8 cellular contexts compared by ENCODE assay signal in the genomic region with DNA sequence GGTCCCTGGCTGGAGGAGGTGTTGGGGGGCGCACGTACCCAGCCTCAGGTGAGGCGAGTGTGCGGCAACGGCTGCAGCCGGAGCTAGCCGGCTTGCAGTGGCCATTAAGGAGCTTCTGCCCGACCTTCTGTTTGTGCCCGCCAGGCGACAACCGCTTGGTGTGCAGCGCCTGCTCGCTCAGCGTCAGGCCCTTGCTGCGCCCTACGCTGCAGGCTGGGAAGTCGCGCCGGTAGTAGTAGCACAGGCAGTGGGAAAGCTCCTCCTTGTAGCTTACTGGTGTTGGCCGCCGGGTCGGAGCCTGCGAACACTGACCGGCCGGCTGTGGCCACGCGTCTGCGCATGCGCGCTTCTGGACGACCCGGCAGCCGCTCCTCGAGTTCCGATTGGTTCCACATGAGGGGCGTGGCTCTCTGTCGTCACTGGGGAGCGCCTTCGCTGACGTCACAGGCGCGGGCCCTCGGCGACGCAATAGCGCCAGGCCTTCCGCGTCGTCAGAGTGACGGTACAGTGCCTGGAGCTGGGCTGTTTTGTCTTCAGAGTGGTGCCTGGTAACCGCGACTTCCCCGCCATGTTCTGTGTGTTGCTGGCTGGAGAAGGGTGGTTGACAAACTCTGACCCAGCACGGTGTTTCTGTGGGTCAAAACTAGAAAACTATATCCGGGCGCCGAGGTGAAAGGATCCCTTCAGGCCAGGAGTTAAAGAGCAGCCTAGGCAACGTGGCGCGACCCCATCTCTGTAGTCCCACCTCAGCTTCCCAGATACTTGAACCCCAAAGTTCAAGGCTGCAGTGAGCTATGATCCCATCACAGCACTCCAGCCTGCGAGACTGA.
DNase-seq lines count a peak whose midpoint lies in the region; ATAC-seq and TF ChIP-seq lines count a peak whose summit lies in the region.

No MANE protein-coding gene starts in this region.

- peak; percentile 87 for ATAC-seq in RWPE2 (ENCODE audit: low read depth)

- no peaks in the 10 kb centered on the region for H4K20me1 ChIP-seq in neural cell (ENCODE audit: insufficient read depth)

- no peaks in the 10 kb centered on the region for H3F3A ChIP-seq in neural cell (ENCODE audit: insufficient read depth, low read length, poor library complexity, severe bottlenecking)

- H3K4me3 ChIP-seq in RWPE2 (ENCODE audit: severe bottlenecking) (peak overlapping the region; percentile 50), neural cell (ENCODE audit: low read length) (peak overlapping the region; percentile 99), stomach (peak overlapping the region; percentile 79 to 93 (median 80))

- H3K27me3 ChIP-seq in RWPE2 (ENCODE audit: insufficient read depth, poor library complexity, severe bottlenecking): no peaks in the 10 kb centered on the region
- H3K27me3 ChIP-seq in neural cell (ENCODE audit: insufficient read depth, low read depth, low read length): no peaks in the 10 kb centered on the region
- no peaks in the 10 kb centered on the region for H3K27me3 ChIP-seq in stomach

- H3K27ac ChIP-seq in RWPE2 (ENCODE audit: poor library complexity, severe bottlenecking) (peak overlapping the region; percentile 29), neural cell (ENCODE audit: low read length) (peak overlapping the region; percentile 98), stomach (peak overlapping the region; percentile 92 to 95 (median 92))

- peak in 2 of 4 donors; percentile 69 to 81 for TF ChIP-seq POLR2A in stomach (IDR thresholded peaks at IDR 0.05)

- H3K79me2 ChIP-seq in neural cell (replicated peaks; ENCODE audit: insufficient read depth, low read length): no peaks in the 10 kb centered on the region

- H3K4me1 ChIP-seq in RWPE2 (ENCODE audit: insufficient read depth, poor library complexity, severe bottlenecking): peaks cover 12% of the 10 kb centered on the region
- peaks cover 7 to 31% (median 19%) of the 10 kb centered on the region in 4 donors for H3K4me1 ChIP-seq in stomach

- H3K36me3 ChIP-seq in RWPE2 (ENCODE audit: low read depth) (no peaks in the 10 kb centered on the region), neural cell (ENCODE audit: insufficient read depth, low read length) (no peaks in the 10 kb centered on the region), stomach (peaks cover 0 to 5% (median 0%) of the 10 kb centered on the region in 4 donors)

- H2AFZ ChIP-seq in neural cell (ENCODE audit: low read depth, low read length): peak overlapping the region; percentile 99

- peak overlapping the region; percentile 99 for H3K9ac ChIP-seq in neural cell (ENCODE audit: low read length)

- H3K4me2 ChIP-seq in neural cell (ENCODE audit: low read length): peak overlapping the region; percentile 89

- DNase-seq in ELR (ENCODE audit: low read depth) (peak; percentile 97), H4 (ENCODE audit: low spot score) (peak; percentile 99), LoVo (ENCODE audit: low spot score) (peak; percentile 100), RWPE2 (ENCODE audit: low spot score) (peak; percentile 94), fibroblast of the conjunctiva (ENCODE audit: low read depth) (peak; percentile 98), stomach (peak; percentile 99)
- peak; percentile 100 for DNase-seq in activated effector memory CD4-positive, alpha-beta T cell treated with anti-CD3 and anti-CD28 coated beads, Interleukin-2, amount 50 U/mL, for 16 hours

- H3K9me3 ChIP-seq in RWPE2 (ENCODE audit: severe bottlenecking) (no peaks in the 10 kb centered on the region), neural cell (ENCODE audit: low read length) (no peaks in the 10 kb centered on the region), stomach (no peaks in the 10 kb centered on the region)

- intact Hi-C loops in stomach (cut with DNase I; ENCODE audit: low total_unique reads): no loop called here

- TF ChIP-seq EP300 in neural cell (conservative IDR thresholded peaks at IDR 0.05; ENCODE audit: poor library complexity, severe bottlenecking) (peak; percentile 89), stomach (IDR thresholded peaks at IDR 0.05) (peak; percentile 74)

- 0 to 1% (median 1%) methylated on average over 38 to 61 of the region's 61 CpGs for WGBS in stomach, 5 donors

- no peaks in the 10 kb centered on the region for H3K9me2 ChIP-seq in neural cell (ENCODE audit: insufficient read depth, low read length)

- TF ChIP-seq RAD21 in neural cell (conservative IDR thresholded peaks at IDR 0.05): peak; percentile 61

- no peak for TF ChIP-seq CTCF in RWPE2 (IDR thresholded peaks at IDR 0.05; ENCODE audit: poor library complexity, severe bottlenecking)
- peak; percentile 64 for TF ChIP-seq CTCF in neural cell (IDR thresholded peaks at IDR 0.05; ENCODE audit: poor library complexity, severe bottlenecking)
- TF ChIP-seq CTCF in stomach (IDR thresholded peaks at IDR 0.05): peak in 4 of 7 experiments; percentile 7 to 46 (median 38)

TF ChIP-seq in neural cell, 6 proteins besides CTCF, POLR2A, EP300 and RAD21:
- TF ChIP-seq TAF1 (IDR thresholded peaks at IDR 0.05; ENCODE audit: low read depth) (peak; percentile 78), MXI1 (conservative IDR thresholded peaks at IDR 0.05; ENCODE audit: poor library complexity, severe bottlenecking) (peak; percentile 67), EZH2 (IDR thresholded peaks at IDR 0.05; ENCODE audit: borderline replicate concordance, insufficient read depth, low read length, poor library complexity, severe bottlenecking) (no peak), SMC3 (conservative IDR thresholded peaks at IDR 0.05; ENCODE audit: poor library complexity) (peak; percentile 56), POLR2AphosphoS5 (IDR thresholded peaks at IDR 0.05) (peak; percentile 96)
- TF ChIP-seq, protein P1, sequence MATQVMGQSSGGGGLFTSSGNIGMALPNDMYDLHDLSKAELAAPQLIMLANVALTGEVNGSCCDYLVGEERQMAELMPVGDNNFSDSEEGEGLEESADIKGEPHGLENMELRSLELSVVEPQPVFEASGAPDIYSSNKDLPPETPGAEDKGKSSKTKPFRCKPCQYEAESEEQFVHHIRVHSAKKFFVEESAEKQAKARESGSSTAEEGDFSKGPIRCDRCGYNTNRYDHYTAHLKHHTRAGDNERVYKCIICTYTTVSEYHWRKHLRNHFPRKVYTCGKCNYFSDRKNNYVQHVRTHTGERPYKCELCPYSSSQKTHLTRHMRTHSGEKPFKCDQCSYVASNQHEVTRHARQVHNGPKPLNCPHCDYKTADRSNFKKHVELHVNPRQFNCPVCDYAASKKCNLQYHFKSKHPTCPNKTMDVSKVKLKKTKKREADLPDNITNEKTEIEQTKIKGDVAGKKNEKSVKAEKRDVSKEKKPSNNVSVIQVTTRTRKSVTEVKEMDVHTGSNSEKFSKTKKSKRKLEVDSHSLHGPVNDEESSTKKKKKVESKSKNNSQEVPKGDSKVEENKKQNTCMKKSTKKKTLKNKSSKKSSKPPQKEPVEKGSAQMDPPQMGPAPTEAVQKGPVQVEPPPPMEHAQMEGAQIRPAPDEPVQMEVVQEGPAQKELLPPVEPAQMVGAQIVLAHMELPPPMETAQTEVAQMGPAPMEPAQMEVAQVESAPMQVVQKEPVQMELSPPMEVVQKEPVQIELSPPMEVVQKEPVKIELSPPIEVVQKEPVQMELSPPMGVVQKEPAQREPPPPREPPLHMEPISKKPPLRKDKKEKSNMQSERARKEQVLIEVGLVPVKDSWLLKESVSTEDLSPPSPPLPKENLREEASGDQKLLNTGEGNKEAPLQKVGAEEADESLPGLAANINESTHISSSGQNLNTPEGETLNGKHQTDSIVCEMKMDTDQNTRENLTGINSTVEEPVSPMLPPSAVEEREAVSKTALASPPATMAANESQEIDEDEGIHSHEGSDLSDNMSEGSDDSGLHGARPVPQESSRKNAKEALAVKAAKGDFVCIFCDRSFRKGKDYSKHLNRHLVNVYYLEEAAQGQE (IDR thresholded peaks at IDR 0.05; ENCODE audit: borderline replicate concordance): peak; percentile 93

Comparison
In these comparisons a context has a peak if more than half of its experiments do, and no peak if none do; other contexts are left out.
1. Peak in every context shown above with its lines: DNase-seq, ATAC-seq, H3K4me3 ChIP-seq and H3K27ac ChIP-seq.
2. H3K27ac ChIP-seq: peak in every context shown above with its lines; median percentile 98 in neural cell; 92 in stomach; 29 in RWPE2.